In genomic region chr15:43516801-43517353, GRCh38 we compare ENCODE assay signal across 11 cellular contexts. TPM values are rescaled to one million over a fixed set of nuclear protein-coding genes. Genes with fewer than 3 reads are reported as not detected.
DNase-seq lines count a peak whose midpoint lies in the region; ATAC-seq, FAIRE-seq and TF ChIP-seq lines count a peak whose summit lies in the region.
"Had no signal": no experiment of that assay in that cellular context is flagged by ENCODE, and none has a peak within 500 bp of the region (broad histone marks: within the 10 kb centered on the region; RNA-seq: fewer than 3 reads in every experiment).

No MANE protein-coding gene starts in this region.

- POLR2A ChIA-PET in K562 (lab: Yijun Ruan, JAX), result interaction anchor here (0.6 to 9.1 kb wide), 4 partner anchors 11 to 23 kb away, joined by 3 to 63 read pairs (median 5); no protein-coding TSS in a partner anchor
- POLR2A ChIA-PET in PC-3 (lab: Charles Lee; ENCODE audit: unreplicated experiment), result no interaction called here

- FAIRE-seq in K562 (lab: Jason Lieb, UNC), result no peak
- FAIRE-seq: A204.1 had no signal

- TF ChIP-seq POLR2A in K562 (conservative IDR thresholded peaks at IDR 0.05) (no peak), thyroid gland (IDR thresholded peaks at IDR 0.05) (no peak)

- in situ Hi-C loops in K562 (cut with MboI), result no loop called here

- peak; percentile 39 for DNase-seq in NCI-H1694 (lab: John Stamatoyannopoulos, UW)
- no peak for DNase-seq in NCI-H1694 treated with DMSO at 0.1 percent for 48 hours (lab: John Stamatoyannopoulos, UW)
- peak in 2 of 4 experiments; percentile 9 to 20 for DNase-seq in K562 (ENCODE audit: extremely low read depth in 1 of 4, low spot score in 3 of 4)
- no peak for DNase-seq in left lung
- no peak for DNase-seq in thyroid gland
- no peak for DNase-seq in PC-3
- DNase-seq in activated CD4-positive, alpha-beta T cell treated with anti-CD3 and anti-CD28 coated beads for 1 hour, result no peak
- no peak for DNase-seq in NCI-H1436 treated with DMSO at 0.1 percent for 48 hours (lab: John Stamatoyannopoulos, UW)
- DNase-seq: activated CD4-positive, alpha-beta T cell treated with anti-CD3 and anti-CD28 coated beads, Interleukin-2, amount 10 ng/mL, durations not matched to agents 7 days and 5 days had no signal

- no peaks in the 10 kb centered on the region for H3K9me1 ChIP-seq in K562 (ENCODE audit: control insufficient read depth, insufficient read depth, low read length)

- H3K4me2 ChIP-seq in K562 (ENCODE audit: insufficient read depth, low read length), result peak overlapping the region; percentile 98
- H3K4me2 ChIP-seq in PC-3 (ENCODE audit: low read length), result no peak overlapping the region
- H3K4me2 ChIP-seq: KMS-11 had no signal

- H2AFZ ChIP-seq in K562 (ENCODE audit: low read depth, low read length) (peak overlapping the region; percentile 92), PC-3 (ENCODE audit: low read length) (no peak overlapping the region)

- H3K27ac ChIP-seq in K562 (ENCODE audit: extremely low read depth, low read depth, low read length) (peak overlapping the region; percentile 64; the same call in 2 of the 3 replicates), left lung (peak overlapping the region in 1 of 2 donors; percentile 42), thyroid gland (peak overlapping the region; percentile 11 to 47 (median 37)), PC-3 (ENCODE audit: low read length) (no peak overlapping the region)
- H3K27ac ChIP-seq: KMS-11 had no signal

- ATAC-seq in K562, result no peak
- peak; percentile 12 for ATAC-seq in left lung
- no peak for ATAC-seq in PC-3

- intact Hi-C loops in K562 (cut with micrococcal nuclease), result no loop called here
- intact Hi-C loops in left lung (cut with DNase I), result no loop called here
- intact Hi-C loops in thyroid gland (cut with DNase I), result no loop called here
- intact Hi-C loops in PC-3 (cut with micrococcal nuclease), result no loop called here

- H3F3A ChIP-seq in PC-3 (ENCODE audit: low read length, unreplicated experiment), result no peaks in the 10 kb centered on the region

- 41% methylated on average over 4 of the region's 4 CpGs for WGBS in K562 (ENCODE audit: insufficient coverage, low coverage, missing lambda C conversion rate)
- 28 to 29% methylated on average over 4 of the region's 4 CpGs for WGBS in thyroid gland, 2 donors

- no peak for TF ChIP-seq RAD21 in K562 (CRISPR knock-in tag; conservative IDR thresholded peaks at IDR 0.05 in 1 of 2, IDR thresholded peaks at IDR 0.05 in 1 of 2)

- H3K4me3 ChIP-seq in K562 (peak overlapping the region; percentile 21; the same call in 1 of the 2 replicates), left lung (peak overlapping the region in 1 of 2 donors; percentile 32), thyroid gland (replicated peaks in 1 of 3) (peak overlapping the region in 1 of 3 donors; percentile 27), PC-3 (ENCODE audit: low read length) (no peak overlapping the region)

- BruUV-seq in K562 (replicated peaks; lab: Mats Ljungman, UMichigan) (no TSS peak), PC-3 (replicated peaks; lab: Mats Ljungman, UMichigan) (no TSS peak)

- TF ChIP-seq EP300 in K562 (IDR thresholded peaks at IDR 0.05; ENCODE audit: low read length), result no peak

- no peaks in the 10 kb centered on the region for H3K9me2 ChIP-seq in PC-3 (replicated peaks; ENCODE audit: low read length)

- H3K9me3 ChIP-seq in K562 (replicated peaks; ENCODE audit: control insufficient read depth, insufficient read depth, low read depth, low read length), result no peaks in the 10 kb centered on the region
- no peaks in the 10 kb centered on the region for H3K9me3 ChIP-seq in left lung
- H3K9me3 ChIP-seq in thyroid gland, result no peaks in the 10 kb centered on the region
- H3K9me3 ChIP-seq in PC-3 (ENCODE audit: low read length), result no peaks in the 10 kb centered on the region

- H3K79me2 ChIP-seq in K562 (ENCODE audit: control insufficient read depth, insufficient read depth, low read length) (peaks cover 24% of the 10 kb centered on the region; the same call in 2 of the 3 replicates), PC-3 (ENCODE audit: low read length) (no peaks in the 10 kb centered on the region)

- peak overlapping the region; percentile 50 to 80; a peak in 3 of 4 replicates for H3K9ac ChIP-seq in K562 (ENCODE audit: insufficient read depth in 1 of 2, low read depth in 2 of 2, low read length in 2 of 2)
- no peak overlapping the region for H3K9ac ChIP-seq in PC-3 (ENCODE audit: low read length)
- H3K9ac ChIP-seq: KMS-11 had no signal

- peaks cover 17% of the 10 kb centered on the region; the same call in 2 of the 3 replicates for H3K36me3 ChIP-seq in K562 (ENCODE audit: control insufficient read depth, insufficient read depth, low read length)
- no peaks in the 10 kb centered on the region for H3K36me3 ChIP-seq in left lung
- H3K36me3 ChIP-seq in thyroid gland, result peaks cover 0 to under 1% of the 10 kb centered on the region in 2 donors
- no peaks in the 10 kb centered on the region for H3K36me3 ChIP-seq in PC-3 (ENCODE audit: low read depth, low read length)

- no peaks in the 10 kb centered on the region for H3K27me3 ChIP-seq in K562 (ENCODE audit: control insufficient read depth in 2 of 2, insufficient read depth in 2 of 2, low read length in 2 of 2)
- peaks cover 0 to 44% of the 10 kb centered on the region in 2 donors for H3K27me3 ChIP-seq in left lung
- H3K27me3 ChIP-seq in thyroid gland, result no peaks in the 10 kb centered on the region
- H3K27me3 ChIP-seq in PC-3 (ENCODE audit: low read length), result no peaks in the 10 kb centered on the region

- H3K4me1 ChIP-seq in K562 (replicated peaks in 1 of 2; ENCODE audit: control insufficient read depth in 2 of 2, insufficient read depth in 2 of 2, low read length in 2 of 2) (peaks cover 46 to 56% of the 10 kb centered on the region in 2 experiments), left lung (peaks cover 0 to 9% of the 10 kb centered on the region in 2 donors), thyroid gland (peaks cover 7 to 21% of the 10 kb centered on the region in 2 donors), PC-3 (ENCODE audit: insufficient read depth, low read length) (no peaks in the 10 kb centered on the region; the same call in 1 of the 2 replicates)

- CTCF ChIA-PET in K562 (lab: Yijun Ruan, JAX; ENCODE audit: low intra/inter-chr PET ratio) (no interaction called here), PC-3 (lab: Charles Lee) (no interaction called here)

- TF ChIP-seq CTCF in K562 (IDR thresholded peaks at IDR 0.05 in 2 of 3, conservative IDR thresholded peaks at IDR 0.05 in 1 of 3; ENCODE audit: insufficient read depth in 2 of 3, low read depth in 1 of 3, low read length in 3 of 3) (no peak), left lung (IDR thresholded peaks at IDR 0.05) (no peak), thyroid gland (IDR thresholded peaks at IDR 0.05) (no peak), PC-3 (conservative IDR thresholded peaks at IDR 0.05; ENCODE audit: low read depth, low read length) (no peak)

- no peaks in the 10 kb centered on the region for H4K20me1 ChIP-seq in K562 (replicated peaks; ENCODE audit: control insufficient read depth, insufficient read depth, low read length)
- no peaks in the 10 kb centered on the region for H4K20me1 ChIP-seq in PC-3 (ENCODE audit: low read length)

TF ChIP-seq in K562, 482 proteins besides CTCF, POLR2A, EP300 and RAD21 (continues in another document):
- TF ChIP-seq JUNB (CRISPR knock-in tag; conservative IDR thresholded peaks at IDR 0.05), result no peak
- no peak for TF ChIP-seq HNRNPUL1 (IDR thresholded peaks at IDR 0.05; ENCODE audit: low read length)
- TF ChIP-seq ZNF778 (CRISPR knock-in tag; IDR thresholded peaks at IDR 0.05), result no peak
- TF ChIP-seq NUFIP1 (IDR thresholded peaks at IDR 0.05; ENCODE audit: partially characterized antibody), result no peak

RNA-seq across cellular contexts. Expression of gene MAP1A, which starts 0.5 kb away (rescaled TPM):
- 17.4 and 19.7 TPM in 2 replicates for total RNA-seq in K562 (2011; cell fraction: chromatin; rRNA removed; ENCODE audit: low replicate concordance)
- total RNA-seq in K562 (2011; cell fraction: nucleolus; rRNA removed), result 13.9 and 17.8 TPM in 2 replicates
- 14.8 and 16.3 TPM in 2 replicates for total RNA-seq in K562 (2011; cell fraction: nucleoplasm; rRNA removed)
- total RNA-seq in K562 (2014; rRNA removed) (9.4 and 11.8 TPM in 2 replicates), K562 (2014; rRNA removed; fragmentation: Illumina TruSeq; extraction: Trizol) (6.9 and 7.3 TPM in 2 replicates), K562 (2015; rRNA removed; fragmentation: Illumina TruSeq; extraction: Trizol) (7.6 and 9.0 TPM in 2 replicates), K562 (2021) (18.6 and 20.3 TPM in 2 replicates), left lung (10 to 100 TPM; 12.7 to 13.4 TPM), thyroid gland (10 to 100 TPM; 12.4 to 27.1 (median 17.2) TPM), PC-3 (2014; rRNA removed) (1.0 and 1.8 TPM in 2 replicates)
- polyA plus RNA-seq in K562 (2011; rRNA removed) (4.3 and 7.0 TPM in 2 replicates), K562 (2014; fragmentation: Illumina TruSeq; extraction: Trizol) (12.5 and 13.4 TPM in 2 replicates), K562 (2014; fragmentation: Nextera tagmentation; extraction: Ambion mirVana) (1 to 10 TPM; 2.0 to 5.6 TPM), K562 (2014; rRNA removed) (4.4 and 4.7 TPM in 2 replicates)
- 3.9 and 5.2 TPM in 2 replicates for polyA plus RNA-seq in K562 (2011; cell fraction: cytosol; rRNA removed)
- polyA plus RNA-seq in K562 (2011; cell fraction: nucleus; rRNA removed), result 4.0 and 5.8 TPM in 2 replicates
- polyA plus RNA-seq in K562 (2012), result 8.2 and 17.3 TPM in 2 replicates
- 18.8 and 20.5 TPM in 2 replicates for polyA minus RNA-seq in K562 (2011; rRNA and poly(A)+ RNA removed)
- 21.0 and 24.4 TPM in 2 replicates for polyA minus RNA-seq in K562 (2011; cell fraction: cytosol; rRNA and poly(A)+ RNA removed)
- 7.3 and 9.3 TPM in 2 replicates for polyA minus RNA-seq in K562 (2011; cell fraction: nucleus; rRNA and poly(A)+ RNA removed)

RNA-seq across cellular contexts. Expression of gene TP53BP1, which starts 23.9 kb away (rescaled TPM):
- total RNA-seq in K562 (2011; cell fraction: chromatin; rRNA removed; ENCODE audit: low replicate concordance), result 87.9 and 206 TPM in 2 replicates
- total RNA-seq in K562 (2011; cell fraction: nucleolus; rRNA removed), result 50.7 and 55.4 TPM in 2 replicates
- 69.3 and 81.3 TPM in 2 replicates for total RNA-seq in K562 (2011; cell fraction: nucleoplasm; rRNA removed)
- total RNA-seq in K562 (2014; rRNA removed) (30.9 and 31.3 TPM in 2 replicates), K562 (2014; rRNA removed; fragmentation: Illumina TruSeq; extraction: Trizol) (37.6 and 38.1 TPM in 2 replicates), K562 (2015; rRNA removed; fragmentation: Illumina TruSeq; extraction: Trizol) (34.5 and 38.5 TPM in 2 replicates), K562 (2021) (32.8 and 32.9 TPM in 2 replicates), left lung (10 to 100 TPM; 32.7 to 42.4 TPM), thyroid gland (10 to 100 TPM; 46.4 to 98.0 (median 72.7) TPM), PC-3 (2014; rRNA removed) (51.8 and 55.7 TPM in 2 replicates)
- polyA plus RNA-seq in K562 (2011; rRNA removed) (58.1 and 63.3 TPM in 2 replicates), K562 (2014; fragmentation: Illumina TruSeq; extraction: Trizol) (26.7 and 29.6 TPM in 2 replicates), K562 (2014; fragmentation: Nextera tagmentation; extraction: Ambion mirVana) (1 to 10 TPM; 5.7 to 6.3 TPM), K562 (2014; rRNA removed) (22.6 and 23.2 TPM in 2 replicates)
- polyA plus RNA-seq in K562 (2011; cell fraction: cytosol; rRNA removed), result 21.5 and 33.6 TPM in 2 replicates
- polyA plus RNA-seq in K562 (2011; cell fraction: nucleus; rRNA removed), result 80.2 and 82.6 TPM in 2 replicates
- 24.7 and 25.9 TPM in 2 replicates for polyA plus RNA-seq in K562 (2012)
- polyA minus RNA-seq in K562 (2011; rRNA and poly(A)+ RNA removed), result 114 and 126 TPM in 2 replicates
- 37.3 and 40.7 TPM in 2 replicates for polyA minus RNA-seq in K562 (2011; cell fraction: cytosol; rRNA and poly(A)+ RNA removed)
- polyA minus RNA-seq in K562 (2011; cell fraction: nucleus; rRNA and poly(A)+ RNA removed), result 56.7 and 78.5 TPM in 2 replicates
